In genomic region chr12:59405992-59406391, GRCh38 we compare ENCODE assay signal across 7 cellular contexts.
"Had no signal": no experiment of that assay in that cellular context is flagged by ENCODE, and none has a peak within 500 bp of the region (broad histone marks: within the 10 kb centered on the region; RNA-seq: fewer than 3 reads in every experiment).

No MANE protein-coding gene starts in this region.

- H3K9me3 ChIP-seq: psoas muscle had no signal

- DNase-seq: activated CD4-positive, alpha-beta T cell treated with anti-CD3 and anti-CD28 coated beads for 4 hours; activated CD8-positive, alpha-beta memory T cell treated with anti-CD3 and anti-CD28 coated beads for 24 hours; activated naive CD4-positive, alpha-beta T cell treated with anti-CD3 and anti-CD28 coated beads, Interleukin-2, amount 10 ng/mL, durations not matched to agents 7 days and 5 days; midbrain; psoas muscle had no signal

- ATAC-seq: psoas muscle, sciatic nerve had no signal

- H3K27ac ChIP-seq: cardiac muscle cell, psoas muscle had no signal

- H3K36me3 ChIP-seq: cardiac muscle cell had no signal

- H3K27me3 ChIP-seq: cardiac muscle cell had no signal

- H3K4me3 ChIP-seq: cardiac muscle cell, psoas muscle had no signal
